8 cellular contexts compared by ENCODE assay signal in genomic region chr20:37992802-37993538, GRCh38. TPM values are rescaled to one million over a fixed set of nuclear protein-coding genes. Genes with fewer than 3 reads are reported as not detected.
DNase-seq lines count a peak whose midpoint lies in the region; ATAC-seq and TF ChIP-seq lines count a peak whose summit lies in the region.

No MANE protein-coding gene starts in this region.

- no peaks in the 10 kb centered on the region for H3K9me3 ChIP-seq in SK-N-MC (ENCODE audit: low read depth, low read length)

- peak overlapping the region; percentile 44 for H3K27ac ChIP-seq in SK-N-MC

- H3K36me3 ChIP-seq in SK-N-MC (ENCODE audit: insufficient read depth, low read length) = peaks cover 68% of the 10 kb centered on the region

- ATAC-seq in GM21423 (IDR thresholded peaks at IDR 0.05; ENCODE audit: unreplicated experiment) (no peak), GM21381 (IDR thresholded peaks at IDR 0.05; ENCODE audit: unreplicated experiment) (no peak)

- no peak overlapping the region for H3K4me3 ChIP-seq in SK-N-MC
- no peak overlapping the region for H3K4me3 ChIP-seq in fibroblast of villous mesenchyme (ENCODE audit: low read depth, low read length)
- H3K4me3 ChIP-seq in skeletal muscle cell (ENCODE audit: low read depth, low read length) = no peak overlapping the region

- no peak overlapping the region for H3K9ac ChIP-seq in SK-N-MC (ENCODE audit: insufficient read length)

- peak; percentile 56 for TF ChIP-seq CTCF in fibroblast of villous mesenchyme (IDR thresholded peaks at IDR 0.05; ENCODE audit: insufficient read depth, low read depth, low read length)

- DNase-seq in NCI-H1436 (lab: John Stamatoyannopoulos, UW) = peak; percentile 44
- no peak for DNase-seq in NCI-H1436 treated with DMSO at 0.1 percent for 48 hours (lab: John Stamatoyannopoulos, UW)
- DNase-seq in HPDE6-E6E7 (ENCODE audit: extremely low spot score) = peak; percentile 94
- peak; percentile 45 for DNase-seq in SK-N-MC (ENCODE audit: low read depth, low spot score)
- DNase-seq in fibroblast of villous mesenchyme (ENCODE audit: low read depth) = peak; percentile 87
- DNase-seq in skeletal muscle cell (ENCODE audit: low read depth) = peak; percentile 74

RNA-seq across cellular contexts. Expression of gene TTI1, which starts 40.3 kb away (rescaled TPM):
- total RNA-seq in fibroblast of villous mesenchyme = 15.8 and 24.2 TPM in 2 replicates

RNA-seq across cellular contexts. Expression of gene RPRD1B, which starts 40.6 kb away (rescaled TPM):
- 30.0 and 36.3 TPM in 2 replicates for total RNA-seq in fibroblast of villous mesenchyme
